ENCODE assay signal across 14 cellular contexts in the genomic region with DNA sequence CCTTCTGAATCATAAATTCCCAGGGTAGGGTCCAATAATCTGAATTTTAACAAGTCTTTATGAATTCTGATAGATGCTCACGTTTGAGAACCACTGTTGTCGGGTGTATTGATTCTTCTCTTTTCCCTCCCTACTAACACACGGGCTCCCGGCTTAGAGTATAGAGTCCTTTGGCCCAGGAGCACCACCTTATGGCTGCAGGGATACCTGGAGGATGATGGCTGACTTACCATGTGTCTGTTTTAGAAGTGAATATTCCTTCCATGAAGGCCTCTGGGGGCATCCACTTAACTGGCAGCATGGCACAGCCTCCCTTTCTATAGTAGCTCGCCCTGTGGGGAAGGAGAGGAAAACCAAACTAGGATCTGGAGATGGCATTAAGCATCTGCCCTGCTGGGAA.
"Had no signal": no experiment of that assay in that cellular context is flagged by ENCODE, and none has a peak within 500 bp of the region (broad histone marks: within the 10 kb centered on the region; RNA-seq: fewer than 3 reads in every experiment).

No MANE protein-coding gene starts in this region.

- H2AFZ ChIP-seq: hepatocyte had no signal

- H3K27me3 Mint-ChIP-seq: activated CD4-positive, alpha-beta memory T cell treated with anti-CD3 and anti-CD28 coated beads for 36 hours had no signal

- H3K9me3 ChIP-seq: ovary, upper lobe of right lung had no signal

- H3K36me3 ChIP-seq: cardiac muscle cell, ovary, upper lobe of right lung had no signal

- ATAC-seq: stimulated activated naive CD8-positive, alpha-beta T cell treated with anti-CD3 and anti-CD28 coated beads, Interleukin-15, Interleukin-2, amounts not matched to agents 100 U/mL and 50 U/mL, for 24 hours; upper lobe of right lung had no signal

- H3K4me3 Mint-ChIP-seq: activated CD4-positive, alpha-beta memory T cell treated with anti-CD3 and anti-CD28 coated beads for 36 hours; neural crest cell had no signal

- H3K9me3 Mint-ChIP-seq: activated CD4-positive, alpha-beta memory T cell treated with anti-CD3 and anti-CD28 coated beads for 36 hours; neural crest cell had no signal

- H3K79me2 ChIP-seq: hepatocyte had no signal

- H3K27ac Mint-ChIP-seq: activated CD4-positive, alpha-beta memory T cell treated with anti-CD3 and anti-CD28 coated beads for 36 hours had no signal

- H3K27me3 ChIP-seq: cardiac muscle cell, hepatocyte, ovary, upper lobe of right lung had no signal

- DNase-seq: activated CD4-positive, alpha-beta memory T cell treated with anti-CD3 and anti-CD28 coated beads for 36 hours; activated CD8-positive, alpha-beta memory T cell treated with anti-CD3 and anti-CD28 coated beads, Interleukin-2, amount 50 U/mL, for 48 hours; activated naive CD4-positive, alpha-beta T cell; aorta; effector CD4-positive, alpha-beta T cell; ovary; stimulated activated CD4-positive, alpha-beta T cell treated with anti-CD3 and anti-CD28 coated beads, Interleukin-4, amount 100 ng/mL, for 1 hour; stimulated activated CD8-positive, alpha-beta memory T cell treated with anti-CD3 and anti-CD28 coated beads, Interleukin-4, amount 100 ng/mL, for 48 hours; stimulated activated naive CD8-positive, alpha-beta T cell treated with anti-CD3 and anti-CD28 coated beads, Interleukin-15, Interleukin-2, amounts not matched to agents 100 U/mL and 50 U/mL, for 24 hours; T-helper 9 cell; upper lobe of right lung had no signal

- H3K4me3 ChIP-seq: cardiac muscle cell, hepatocyte, ovary, upper lobe of right lung had no signal

- H3K4me1 ChIP-seq: upper lobe of right lung had no signal

- H3K27ac ChIP-seq: cardiac muscle cell, hepatocyte, ovary, upper lobe of right lung had no signal

- H3K4me2 ChIP-seq: hepatocyte had no signal
